In genomic region chr17:63071797-63072196, GRCh38 we compare ENCODE assay signal across 16 cellular contexts.
"Had no signal": no experiment of that assay in that cellular context is flagged by ENCODE, and none has a peak within 500 bp of the region (broad histone marks: within the 10 kb centered on the region; RNA-seq: fewer than 3 reads in every experiment).

No MANE protein-coding gene starts in this region.

- H3K27me3 Mint-ChIP-seq: activated CD8-positive, alpha-beta memory T cell treated with anti-CD3 and anti-CD28 coated beads, Interleukin-2, amount 10 ng/mL, durations not matched to agents 7 days and 5 days; activated naive CD4-positive, alpha-beta T cell treated with anti-CD3 and anti-CD28 coated beads, Interleukin-2, amount 50 U/mL, for 24 hours had no signal

- H3K27me3 ChIP-seq: brain microvascular endothelial cell had no signal

- H3K36me3 ChIP-seq: brain microvascular endothelial cell had no signal

- H3K27ac Mint-ChIP-seq: activated CD8-positive, alpha-beta memory T cell treated with anti-CD3 and anti-CD28 coated beads, Interleukin-2, amount 10 ng/mL, durations not matched to agents 7 days and 5 days; activated naive CD4-positive, alpha-beta T cell treated with anti-CD3 and anti-CD28 coated beads, Interleukin-2, amount 50 U/mL, for 24 hours; activated T-helper 2 cell treated with anti-CD3 and anti-CD28 coated beads, Interferon-gamma antibody, Interleukin-2, Interleukin-4, amounts not matched to agents 10 μg/mL and 5 μg/mL and 100 μg/mL, durations not matched to agents 14 hours and 24 hours and 36 hours had no signal

- H3K4me3 Mint-ChIP-seq: activated CD8-positive, alpha-beta memory T cell treated with anti-CD3 and anti-CD28 coated beads, Interleukin-2, amount 10 ng/mL, durations not matched to agents 7 days and 5 days; activated naive CD4-positive, alpha-beta T cell treated with anti-CD3 and anti-CD28 coated beads, Interleukin-2, amount 50 U/mL, for 24 hours; activated T-cell treated with anti-CD3 and anti-CD28 coated beads, Interleukin-2, amount 50 U/mL, for 4 hours had no signal

- H3K27ac ChIP-seq: brain microvascular endothelial cell, VCaP had no signal

- DNase-seq: activated CD4-positive, CD25-positive, alpha-beta regulatory T cell; activated CD8-positive, alpha-beta memory T cell treated with anti-CD3 and anti-CD28 coated beads, Interleukin-2, amount 10 ng/mL, durations not matched to agents 7 days and 5 days; activated T-cell treated with anti-CD3 and anti-CD28 coated beads, Interleukin-2, amount 50 U/mL, for 4 hours; brain microvascular endothelial cell; MM.1S; NCI-H1105 treated with DMSO at 0.1 percent for 48 hours; NCI-H146; NCI-H187 treated with DMSO at 0.1 percent for 48 hours; NCI-H2081 treated with DMSO at 0.1 percent for 48 hours; NCI-H446; NCI-H524; SIG-M5; T-helper 2 cell had no signal

- ATAC-seq: activated CD8-positive, alpha-beta memory T cell treated with anti-CD3 and anti-CD28 coated beads, Interleukin-2, amount 10 ng/mL, durations not matched to agents 7 days and 5 days; activated T-cell treated with anti-CD3 and anti-CD28 coated beads, Interleukin-2, amount 50 U/mL, for 4 hours had no signal

- H3K9me3 Mint-ChIP-seq: activated naive CD4-positive, alpha-beta T cell treated with anti-CD3 and anti-CD28 coated beads, Interleukin-2, amount 50 U/mL, for 24 hours; activated T-cell treated with anti-CD3 and anti-CD28 coated beads, Interleukin-2, amount 50 U/mL, for 4 hours; activated T-helper 2 cell treated with anti-CD3 and anti-CD28 coated beads, Interferon-gamma antibody, Interleukin-2, Interleukin-4, amounts not matched to agents 10 μg/mL and 5 μg/mL and 100 μg/mL, durations not matched to agents 14 hours and 24 hours and 36 hours had no signal
